ENCODE assay signal across 2 cellular contexts in the genomic region with DNA sequence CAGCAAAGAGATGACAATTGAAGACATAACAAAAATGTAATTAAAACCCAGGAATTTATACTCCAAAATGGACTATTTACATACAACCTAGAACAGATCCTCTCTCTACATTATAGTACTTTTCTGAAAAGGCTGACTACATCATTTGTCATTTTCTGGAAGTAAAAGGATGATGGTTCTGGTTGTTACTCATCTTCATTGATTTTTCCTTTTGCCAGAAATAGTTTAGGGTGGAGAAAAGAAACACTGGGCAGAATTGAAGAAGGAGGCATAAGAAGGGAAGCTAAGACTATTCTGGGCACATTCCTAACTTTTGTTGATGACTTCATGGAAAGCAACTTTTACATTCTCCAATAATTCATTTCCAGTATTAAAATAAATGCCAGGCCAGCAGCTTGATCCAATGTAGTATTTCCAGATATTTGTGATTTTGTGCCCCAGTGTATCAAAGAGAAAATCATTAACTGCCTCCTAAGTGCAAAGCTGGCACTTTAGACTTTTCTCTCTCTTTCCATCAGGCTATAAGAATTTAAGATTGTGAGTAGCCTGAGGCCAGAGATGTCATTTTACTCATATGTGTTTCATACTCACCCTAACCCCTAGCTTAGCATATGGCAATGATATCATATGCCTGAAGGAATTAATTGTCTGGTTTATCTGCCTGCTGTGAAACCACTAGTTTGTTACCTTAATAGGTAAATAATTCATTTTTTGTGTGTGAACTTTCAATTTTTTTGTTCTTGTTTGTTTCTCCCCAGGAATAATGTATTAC.
TF ChIP-seq lines count a peak whose summit lies in the region.

No MANE protein-coding gene starts in this region.

TF ChIP-seq in A549, 52 proteins besides CTCF, POLR2A, EP300 and RAD21 (continued from another document):
- no peak for TF ChIP-seq HOXB13 (CRISPR knock-in tag; IDR thresholded peaks at IDR 0.05; ENCODE audit: low read depth)
- TF ChIP-seq JUNB (IDR thresholded peaks at IDR 0.05), result no peak
- TF ChIP-seq, protein P1, sequence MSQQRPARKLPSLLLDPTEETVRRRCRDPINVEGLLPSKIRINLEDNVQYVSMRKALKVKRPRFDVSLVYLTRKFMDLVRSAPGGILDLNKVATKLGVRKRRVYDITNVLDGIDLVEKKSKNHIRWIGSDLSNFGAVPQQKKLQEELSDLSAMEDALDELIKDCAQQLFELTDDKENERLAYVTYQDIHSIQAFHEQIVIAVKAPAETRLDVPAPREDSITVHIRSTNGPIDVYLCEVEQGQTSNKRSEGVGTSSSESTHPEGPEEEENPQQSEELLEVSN (IDR thresholded peaks at IDR 0.05; ENCODE audit: borderline replicate concordance, low read depth), result no peak
- TF ChIP-seq, protein P2, sequence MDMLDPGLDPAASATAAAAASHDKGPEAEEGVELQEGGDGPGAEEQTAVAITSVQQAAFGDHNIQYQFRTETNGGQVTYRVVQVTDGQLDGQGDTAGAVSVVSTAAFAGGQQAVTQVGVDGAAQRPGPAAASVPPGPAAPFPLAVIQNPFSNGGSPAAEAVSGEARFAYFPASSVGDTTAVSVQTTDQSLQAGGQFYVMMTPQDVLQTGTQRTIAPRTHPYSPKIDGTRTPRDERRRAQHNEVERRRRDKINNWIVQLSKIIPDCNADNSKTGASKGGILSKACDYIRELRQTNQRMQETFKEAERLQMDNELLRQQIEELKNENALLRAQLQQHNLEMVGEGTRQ (IDR thresholded peaks at IDR 0.05), result no peak
- TF ChIP-seq HOXB5 (CRISPR knock-in tag; IDR thresholded peaks at IDR 0.05), result no peak
- TF ChIP-seq CHD4 (IDR thresholded peaks at IDR 0.05; ENCODE audit: borderline replicate concordance), result no peak
- TF ChIP-seq, protein P3, sequence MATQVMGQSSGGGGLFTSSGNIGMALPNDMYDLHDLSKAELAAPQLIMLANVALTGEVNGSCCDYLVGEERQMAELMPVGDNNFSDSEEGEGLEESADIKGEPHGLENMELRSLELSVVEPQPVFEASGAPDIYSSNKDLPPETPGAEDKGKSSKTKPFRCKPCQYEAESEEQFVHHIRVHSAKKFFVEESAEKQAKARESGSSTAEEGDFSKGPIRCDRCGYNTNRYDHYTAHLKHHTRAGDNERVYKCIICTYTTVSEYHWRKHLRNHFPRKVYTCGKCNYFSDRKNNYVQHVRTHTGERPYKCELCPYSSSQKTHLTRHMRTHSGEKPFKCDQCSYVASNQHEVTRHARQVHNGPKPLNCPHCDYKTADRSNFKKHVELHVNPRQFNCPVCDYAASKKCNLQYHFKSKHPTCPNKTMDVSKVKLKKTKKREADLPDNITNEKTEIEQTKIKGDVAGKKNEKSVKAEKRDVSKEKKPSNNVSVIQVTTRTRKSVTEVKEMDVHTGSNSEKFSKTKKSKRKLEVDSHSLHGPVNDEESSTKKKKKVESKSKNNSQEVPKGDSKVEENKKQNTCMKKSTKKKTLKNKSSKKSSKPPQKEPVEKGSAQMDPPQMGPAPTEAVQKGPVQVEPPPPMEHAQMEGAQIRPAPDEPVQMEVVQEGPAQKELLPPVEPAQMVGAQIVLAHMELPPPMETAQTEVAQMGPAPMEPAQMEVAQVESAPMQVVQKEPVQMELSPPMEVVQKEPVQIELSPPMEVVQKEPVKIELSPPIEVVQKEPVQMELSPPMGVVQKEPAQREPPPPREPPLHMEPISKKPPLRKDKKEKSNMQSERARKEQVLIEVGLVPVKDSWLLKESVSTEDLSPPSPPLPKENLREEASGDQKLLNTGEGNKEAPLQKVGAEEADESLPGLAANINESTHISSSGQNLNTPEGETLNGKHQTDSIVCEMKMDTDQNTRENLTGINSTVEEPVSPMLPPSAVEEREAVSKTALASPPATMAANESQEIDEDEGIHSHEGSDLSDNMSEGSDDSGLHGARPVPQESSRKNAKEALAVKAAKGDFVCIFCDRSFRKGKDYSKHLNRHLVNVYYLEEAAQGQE (IDR thresholded peaks at IDR 0.05), result no peak
- TF ChIP-seq ZNF302 (CRISPR knock-in tag; IDR thresholded peaks at IDR 0.05), result no peak
- no peak for TF ChIP-seq BHLHE40 (IDR thresholded peaks at IDR 0.05; ENCODE audit: low read depth, low read length)
- TF ChIP-seq SMC3 (IDR thresholded peaks at IDR 0.05), result no peak
- no peak for TF ChIP-seq EHMT2 (IDR thresholded peaks at IDR 0.05; ENCODE audit: low read depth)
- TF ChIP-seq MAFK (IDR thresholded peaks at IDR 0.05; ENCODE audit: partially characterized antibody), result no peak
- TF ChIP-seq CBX2 (IDR thresholded peaks at IDR 0.05; ENCODE audit: borderline replicate concordance, low read depth), result no peak
- TF ChIP-seq, protein P4, sequence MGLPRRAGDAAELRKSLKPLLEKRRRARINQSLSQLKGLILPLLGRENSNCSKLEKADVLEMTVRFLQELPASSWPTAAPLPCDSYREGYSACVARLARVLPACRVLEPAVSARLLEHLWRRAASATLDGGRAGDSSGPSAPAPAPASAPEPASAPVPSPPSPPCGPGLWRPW (IDR thresholded peaks at IDR 0.05), result no peak
- TF ChIP-seq FOXS1 (CRISPR knock-in tag; IDR thresholded peaks at IDR 0.05), result no peak
TF ChIP-seq in A549: peak in this region for 0.

TF ChIP-seq in SK-N-SH, 30 proteins besides CTCF, POLR2A, EP300 and RAD21 (continued from another document):
- TF ChIP-seq, protein P5, sequence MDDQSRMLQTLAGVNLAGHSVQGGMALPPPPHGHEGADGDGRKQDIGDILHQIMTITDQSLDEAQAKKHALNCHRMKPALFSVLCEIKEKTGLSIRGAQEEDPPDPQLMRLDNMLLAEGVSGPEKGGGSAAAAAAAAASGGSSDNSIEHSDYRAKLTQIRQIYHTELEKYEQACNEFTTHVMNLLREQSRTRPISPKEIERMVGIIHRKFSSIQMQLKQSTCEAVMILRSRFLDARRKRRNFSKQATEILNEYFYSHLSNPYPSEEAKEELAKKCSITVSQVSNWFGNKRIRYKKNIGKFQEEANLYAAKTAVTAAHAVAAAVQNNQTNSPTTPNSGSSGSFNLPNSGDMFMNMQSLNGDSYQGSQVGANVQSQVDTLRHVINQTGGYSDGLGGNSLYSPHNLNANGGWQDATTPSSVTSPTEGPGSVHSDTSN (IDR thresholded peaks at IDR 0.05), result peak; percentile 40; the same call in 1 of the 2 replicates
- no peak for TF ChIP-seq EZH2phosphoT487 (IDR thresholded peaks at IDR 0.05; ENCODE audit: borderline replicate concordance, low read depth)
- TF ChIP-seq TCF12 (IDR thresholded peaks at IDR 0.05), result peak; percentile 19; the same call in 1 of the 2 replicates
- peak; percentile 41; the same call in 1 of the 2 replicates for TF ChIP-seq FOSL2 (IDR thresholded peaks at IDR 0.05; ENCODE audit: borderline replicate concordance, low read depth)
- peak; percentile 17; the same call in 1 of the 2 replicates for TF ChIP-seq JUND (IDR thresholded peaks at IDR 0.05)
- TF ChIP-seq RXRA (IDR thresholded peaks at IDR 0.05; ENCODE audit: borderline replicate concordance, low read depth), result no peak
TF ChIP-seq in SK-N-SH: peak in this region for 5.
